1 cellular context compared by ENCODE assay signal in genomic region chr11:63850946-63851345, GRCh38.
TF ChIP-seq lines count a peak whose summit lies in the region.

No MANE protein-coding gene starts in this region.

TF ChIP-seq in HepG2, 621 proteins besides CTCF, POLR2A, EP300 and RAD21 (continued from another document):
- TF ChIP-seq, protein P1, sequence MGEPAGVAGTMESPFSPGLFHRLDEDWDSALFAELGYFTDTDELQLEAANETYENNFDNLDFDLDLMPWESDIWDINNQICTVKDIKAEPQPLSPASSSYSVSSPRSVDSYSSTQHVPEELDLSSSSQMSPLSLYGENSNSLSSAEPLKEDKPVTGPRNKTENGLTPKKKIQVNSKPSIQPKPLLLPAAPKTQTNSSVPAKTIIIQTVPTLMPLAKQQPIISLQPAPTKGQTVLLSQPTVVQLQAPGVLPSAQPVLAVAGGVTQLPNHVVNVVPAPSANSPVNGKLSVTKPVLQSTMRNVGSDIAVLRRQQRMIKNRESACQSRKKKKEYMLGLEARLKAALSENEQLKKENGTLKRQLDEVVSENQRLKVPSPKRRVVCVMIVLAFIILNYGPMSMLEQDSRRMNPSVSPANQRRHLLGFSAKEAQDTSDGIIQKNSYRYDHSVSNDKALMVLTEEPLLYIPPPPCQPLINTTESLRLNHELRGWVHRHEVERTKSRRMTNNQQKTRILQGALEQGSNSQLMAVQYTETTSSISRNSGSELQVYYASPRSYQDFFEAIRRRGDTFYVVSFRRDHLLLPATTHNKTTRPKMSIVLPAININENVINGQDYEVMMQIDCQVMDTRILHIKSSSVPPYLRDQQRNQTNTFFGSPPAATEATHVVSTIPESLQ (CRISPR knock-in tag; conservative IDR thresholded peaks at IDR 0.05): no peak
- TF ChIP-seq MZF1 (CRISPR knock-in tag; IDR thresholded peaks at IDR 0.05; ENCODE audit: borderline replicate concordance) (no peak), FOXA1 (IDR thresholded peaks at IDR 0.05) (no peak), FOXA1 (CRISPR knock-in tag; IDR thresholded peaks at IDR 0.05) (no peak), HOXA9 (CRISPR knock-in tag; IDR thresholded peaks at IDR 0.05; ENCODE audit: borderline replicate concordance) (no peak), PAXIP1 (CRISPR knock-in tag; conservative IDR thresholded peaks at IDR 0.05) (0 out of 2 replicates have a peak, but pooled peaks have one; percentile 32), ZMYM3 (CRISPR knock-in tag; IDR thresholded peaks at IDR 0.05) (0 out of 2 replicates have a peak, but pooled peaks have one; percentile 11), HMGXB3 (CRISPR knock-in tag; IDR thresholded peaks at IDR 0.05; ENCODE audit: borderline replicate concordance) (no peak)
